19 cellular contexts compared by ENCODE assay signal in the genomic region with DNA sequence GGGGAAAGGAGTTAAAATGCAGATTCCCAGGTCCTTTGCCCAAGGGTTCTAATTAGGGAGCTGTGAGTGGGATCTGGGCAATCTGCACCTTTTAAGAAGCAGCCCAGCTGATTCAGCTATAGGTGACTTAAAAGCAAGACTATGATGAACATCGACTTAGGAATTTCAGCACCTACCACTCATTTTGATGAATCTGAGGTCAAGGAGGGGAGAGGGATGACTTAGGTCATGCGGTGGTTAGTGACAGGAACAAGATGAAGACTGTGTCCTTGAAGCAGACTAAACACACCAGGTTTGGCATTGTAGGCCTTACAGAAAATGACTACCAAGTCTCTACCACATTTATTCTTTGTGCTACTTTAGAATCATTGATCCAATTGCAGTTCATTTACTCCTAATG.
DNase-seq lines count a peak whose midpoint lies in the region; ATAC-seq lines count a peak whose summit lies in the region.
"Had no signal": no experiment of that assay in that cellular context is flagged by ENCODE, and none has a peak within 500 bp of the region (broad histone marks: within the 10 kb centered on the region; RNA-seq: fewer than 3 reads in every experiment).

No MANE protein-coding gene starts in this region.

- DNase-seq in stimulated activated CD4-positive, alpha-beta T cell treated with anti-CD3 and anti-CD28 coated beads, Interleukin-1b, Interleukin-23, amount 100 ng/mL, for 48 hours: peak; percentile 9
- no peak for DNase-seq in stimulated activated CD4-positive, alpha-beta T cell treated with anti-CD3 and anti-CD28 coated beads, Interleukin-4, amount 100 ng/mL, for 24 hours
- DNase-seq in RPMI7951 (ENCODE audit: low read depth): peak; percentile 22
- DNase-seq in glomerular visceral epithelial cell (ENCODE audit: extremely low spot score): peak; percentile 54
- no peak for DNase-seq in SIG-M5 (lab: John Stamatoyannopoulos, UW)
- DNase-seq in left lobe of liver (ENCODE audit: low spot score): no peak
- DNase-seq: CD4-positive, CD25-positive, alpha-beta regulatory T cell; EL; H9; HFFc6; KBM-7; NCI-H1105; NCI-H146; NCI-H2029 treated with DMSO at 0.1 percent for 48 hours; NCI-H226; NCI-H510A treated with DMSO at 0.1 percent for 48 hours; NCI-H748 treated with DMSO at 0.1 percent for 48 hours had no signal

- ATAC-seq in left lobe of liver (no peak), GM21447 (IDR thresholded peaks at IDR 0.05; ENCODE audit: unreplicated experiment) (no peak)
- ATAC-seq: HepG2 had no signal

Comparison
In these comparisons a context has a peak if more than half of its experiments do, and no peak if none do; other contexts are left out.
1. DNase-seq: peak in stimulated activated CD4-positive, alpha-beta T cell treated with anti-CD3 and anti-CD28 coated beads, Interleukin-1b, Interleukin-23, amount 100 ng/mL, for 48 hours (single experiment), RPMI7951 (single experiment) and glomerular visceral epithelial cell (single experiment); none in stimulated activated CD4-positive, alpha-beta T cell treated with anti-CD3 and anti-CD28 coated beads, Interleukin-4, amount 100 ng/mL, for 24 hours (single experiment), SIG-M5 (single experiment) and left lobe of liver (single experiment).